Comparison of ENCODE assay signal across 18 cellular contexts in the genomic region with DNA sequence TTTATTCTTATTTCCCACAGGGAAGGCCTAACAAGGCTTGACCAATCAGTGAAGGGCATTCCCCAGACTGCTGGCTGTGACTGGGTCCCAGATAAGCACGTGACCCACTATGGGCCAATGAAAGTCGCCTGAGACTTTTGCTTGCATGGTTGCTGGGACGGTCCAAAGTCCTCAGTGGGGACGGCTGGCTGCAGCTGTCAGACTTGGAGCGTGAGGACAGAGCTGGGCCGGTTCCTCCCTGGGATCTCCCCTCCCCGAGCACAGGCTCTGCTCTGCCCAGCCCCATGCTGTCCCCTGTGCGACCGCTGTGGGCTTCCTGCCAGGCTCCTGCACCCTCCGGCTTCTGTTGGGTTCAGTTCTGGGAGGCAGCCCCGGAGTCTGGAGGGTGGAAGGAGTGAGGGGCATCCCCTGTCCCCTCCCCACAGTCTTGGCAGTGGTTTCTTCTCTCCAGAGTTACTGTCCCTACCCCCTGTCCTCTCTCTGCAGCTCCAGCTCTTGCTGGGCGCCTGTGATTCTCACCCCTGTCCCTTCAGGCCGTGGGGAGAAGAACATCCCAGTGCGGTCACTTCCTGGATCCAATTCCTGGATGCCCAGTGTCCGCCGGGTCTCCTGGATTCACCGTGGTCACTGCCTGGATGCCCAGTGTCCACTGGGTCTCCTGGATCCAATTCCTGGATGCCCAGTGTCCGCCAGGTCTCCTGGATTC. TPM values are rescaled to one million over a fixed set of nuclear protein-coding genes. Genes with fewer than 3 reads are reported as not detected.
DNase-seq lines count a peak whose midpoint lies in the region; ATAC-seq and TF ChIP-seq lines count a peak whose summit lies in the region.
"Had no signal": no experiment of that assay in that cellular context is flagged by ENCODE, and none has a peak within 500 bp of the region (broad histone marks: within the 10 kb centered on the region; RNA-seq: fewer than 3 reads in every experiment).

No MANE protein-coding gene starts in this region.

- ATAC-seq in heart right ventricle (peak in 7 of 8 donors; percentile 74 to 93 (median 82)), GM21786 (IDR thresholded peaks at IDR 0.05; ENCODE audit: unreplicated experiment) (no peak)
- ATAC-seq: activated CD8-positive, alpha-beta memory T cell treated with anti-CD3 and anti-CD28 coated beads, Interleukin-2, amount 10 ng/mL, durations not matched to agents 7 days and 5 days; activated naive CD4-positive, alpha-beta T cell treated with anti-CD3 and anti-CD28 coated beads, Interleukin-2, amount 50 U/mL, for 72 hours; stimulated activated naive B cell treated with anti-CD40 and anti-IgM and Interleukin-4, amounts not matched to agents 10 μg/mL and 1 μg/mL and 100 μg/mL, for 72 hours had no signal

- WGBS in heart right ventricle, 2 donors: 64 to 68% methylated on average over 18 of the region's 18 CpGs

- H3K27me3 ChIP-seq in Peyer's patch (no peaks in the 10 kb centered on the region), heart right ventricle (peaks cover 10 to 96% (median 86%) of the 10 kb centered on the region in 7 donors)
- H3K27me3 ChIP-seq: BLaER1 had no signal

- H3K4me3 ChIP-seq in Peyer's patch (no peak overlapping the region), heart right ventricle (no peak overlapping the region)
- H3K4me3 ChIP-seq: BLaER1, esophagus muscularis mucosa had no signal

- H3K27ac ChIP-seq in Peyer's patch: peak overlapping the region in 1 of 4 donors; percentile 30
- no peak overlapping the region for H3K27ac ChIP-seq in heart right ventricle
- H3K27ac ChIP-seq: esophagus muscularis mucosa, HL-60 had no signal

- TF ChIP-seq POLR2A in Peyer's patch (IDR thresholded peaks at IDR 0.05): no peak

- H3K9me3 ChIP-seq in Peyer's patch: no peaks in the 10 kb centered on the region
- no peaks in the 10 kb centered on the region for H3K9me3 ChIP-seq in heart right ventricle
- H3K9me3 ChIP-seq: BLaER1, esophagus muscularis mucosa had no signal

- TF ChIP-seq CTCF in Peyer's patch (IDR thresholded peaks at IDR 0.05) (no peak), heart right ventricle (IDR thresholded peaks at IDR 0.05) (no peak), GM20000 (IDR thresholded peaks at IDR 0.05; ENCODE audit: extremely low read depth, missing control alignments) (no peak)

- peaks cover 0 to 4% (median 0%) of the 10 kb centered on the region in 4 donors for H3K4me1 ChIP-seq in Peyer's patch
- no peaks in the 10 kb centered on the region for H3K4me1 ChIP-seq in heart right ventricle

- H3K36me3 ChIP-seq in Peyer's patch (no peaks in the 10 kb centered on the region), heart right ventricle (no peaks in the 10 kb centered on the region)
- H3K36me3 ChIP-seq: BLaER1, esophagus muscularis mucosa had no signal

- intact Hi-C loops in heart right ventricle (cut with DNase I): no loop called here

- DNase-seq in HCEC 1CT (peak; percentile 38), Peyer's patch (peak; percentile 24 to 73 (median 62)), heart right ventricle (peak; percentile 50 to 54), occipital lobe (lab: John Stamatoyannopoulos, UW) (peak; percentile 10), NCI-H2107 treated with DMSO at 0.1 percent for 48 hours (lab: John Stamatoyannopoulos, UW; ENCODE audit: unreplicated experiment) (no peak), GM20000 (ENCODE audit: low spot score) (no peak), EL (no peak)
- DNase-seq: activated CD8-positive, alpha-beta memory T cell treated with anti-CD3 and anti-CD28 coated beads, Interleukin-2, amount 10 ng/mL, durations not matched to agents 7 days and 5 days; NCI-H1092; SIG-M5; stimulated activated CD4-positive, alpha-beta T cell treated with anti-CD3 and anti-CD28 coated beads, Interleukin-4, amount 100 ng/mL, for 4 hours; stimulated activated naive B cell treated with anti-CD40 and anti-IgM and Interleukin-4, amounts not matched to agents 10 μg/mL and 1 μg/mL and 100 μg/mL, for 72 hours had no signal

RNA-seq across cellular contexts. Expression of a gene that starts 50.1 kb away (rescaled TPM):
- not detected for total RNA-seq in Peyer's patch
- total RNA-seq in heart right ventricle: under 1 TPM in 1 of 10 donors, not detected in 9; 0.19 TPM
- under 1 TPM in 1 of 2 donors, not detected in 1; 0.01 TPM for polyA plus RNA-seq in heart right ventricle
- total RNA-seq in occipital lobe: 1.4 TPM
- total RNA-seq: activated CD8-positive, alpha-beta memory T cell treated with anti-CD3 and anti-CD28 coated beads, Interleukin-2, amount 10 ng/mL, durations not matched to agents 7 days and 5 days; NCI-H460 had no signal

Comparison
In these comparisons a context has a peak if more than half of its experiments do, and no peak if none do; other contexts are left out.
1. DNase-seq: peak in HCEC 1CT (single experiment), Peyer's patch (3 of 3), heart right ventricle (2 of 2) and occipital lobe (single experiment); none in NCI-H2107 treated with DMSO at 0.1 percent for 48 hours (single experiment), GM20000 (single experiment) and EL (single experiment).